8 cellular contexts compared by ENCODE assay signal in the genomic region with DNA sequence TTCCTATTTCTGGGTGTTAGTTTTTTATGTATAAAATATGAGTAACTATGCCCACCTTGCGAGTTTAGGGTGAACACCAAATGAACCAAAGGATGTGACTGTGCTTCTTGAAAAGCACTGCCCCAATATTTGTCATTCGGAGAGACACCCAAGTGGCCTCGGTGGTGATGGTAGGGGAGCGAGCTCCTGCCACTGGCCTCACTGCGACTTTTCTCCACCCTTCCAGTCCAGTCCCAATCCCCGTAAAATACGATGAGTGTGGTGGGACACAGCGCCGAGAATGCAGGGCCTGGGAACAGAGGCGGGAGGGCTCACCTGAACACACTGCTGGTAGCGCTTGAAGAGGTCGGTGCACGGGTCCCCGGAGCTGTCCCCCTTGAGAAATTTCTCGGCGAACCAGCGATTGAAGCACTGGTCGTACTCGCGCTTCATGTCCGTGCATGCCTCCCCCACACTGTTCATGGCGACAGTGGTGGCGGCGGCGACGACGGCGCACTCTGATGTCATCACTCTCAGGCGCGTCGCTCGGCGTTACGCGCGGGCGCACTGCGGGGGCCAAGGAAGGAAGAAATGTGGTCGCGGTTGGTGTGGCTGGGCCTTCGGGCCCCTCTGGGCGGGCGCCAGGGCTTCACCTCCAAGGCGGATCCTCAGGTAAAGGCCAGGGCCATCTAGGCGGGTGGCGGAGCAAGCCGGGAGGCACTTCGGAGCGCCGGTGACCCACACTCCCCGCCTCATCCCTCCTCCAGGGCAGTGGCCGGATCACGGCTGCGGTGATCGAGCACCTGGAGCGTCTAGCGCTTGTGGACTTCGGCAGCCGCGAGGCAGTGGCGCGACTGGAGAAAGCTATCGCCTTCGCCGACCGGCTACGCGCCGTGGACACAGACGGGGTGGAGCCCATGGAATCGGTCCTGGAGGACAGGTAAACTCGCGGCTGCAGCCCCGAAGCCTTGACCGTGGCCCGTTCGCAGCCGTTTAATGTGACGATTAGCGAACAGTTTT. TPM values are rescaled to one million over a fixed set of nuclear protein-coding genes. Genes with fewer than 3 reads are reported as not detected.
DNase-seq lines count a peak whose midpoint lies in the region; ATAC-seq, FAIRE-seq and TF ChIP-seq lines count a peak whose summit lies in the region.

A gene with protein sequence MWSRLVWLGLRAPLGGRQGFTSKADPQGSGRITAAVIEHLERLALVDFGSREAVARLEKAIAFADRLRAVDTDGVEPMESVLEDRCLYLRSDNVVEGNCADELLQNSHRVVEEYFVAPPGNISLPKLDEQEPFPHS (plus strand): TSS at position 534 of the 999 bp plus-strand sequence. CDS start 37 bp downstream, at position 571.
TSS of gene TRIAP1 (minus strand) at position 474 of the 999 bp plus-strand sequence. CDS start at position 462, 12 bp downstream.

- peak within 1 kb of the TSS; percentile 97 for H3K9ac ChIP-seq in astrocyte (ENCODE audit: low read length)

- FAIRE-seq in astrocyte (lab: Jason Lieb, UNC): no peak

- H4K20me1 ChIP-seq in astrocyte (ENCODE audit: insufficient read depth, low read length): peaks cover 30% of the 10 kb centered on the region

- H2AFZ ChIP-seq in astrocyte (ENCODE audit: low read depth, low read length): peak within 1 kb of the TSS; percentile 92

- peaks cover 28% of the 10 kb centered on the region for H3K36me3 ChIP-seq in astrocyte (ENCODE audit: insufficient read depth, low read length)

- H3K27ac ChIP-seq in astrocyte (ENCODE audit: low read depth, low read length): peak within 1 kb of the TSS; percentile 82

- DNase-seq in NCI-H1694 treated with DMSO at 0.1 percent for 48 hours (lab: John Stamatoyannopoulos, UW): peak; percentile 33
- peak; percentile 50 for DNase-seq in T1000 (lab: John Stamatoyannopoulos, UW)
- peak; percentile 53 for DNase-seq in astrocyte (ENCODE audit: low read depth)
- DNase-seq in hippocampal formation (lab: John Stamatoyannopoulos, UW): peak; percentile 58 to 78
- DNase-seq in retinal pigment epithelial cell (ENCODE audit: low read depth): no peak
- no peak for DNase-seq in cortex of kidney (lab: John Stamatoyannopoulos, UW)

- no peaks in the 10 kb centered on the region for H3K9me3 Mint-ChIP-seq in astrocyte (ENCODE audit: unreplicated experiment)

- no peaks in the 10 kb centered on the region for H3K9me3 ChIP-seq in astrocyte (ENCODE audit: insufficient read depth, low read depth, low read length)

- no peaks in the 10 kb centered on the region for H3K27me3 Mint-ChIP-seq in astrocyte (ENCODE audit: low read depth, unreplicated experiment)

- peak within 1 kb of the TSS; percentile 100 for H3K4me3 Mint-ChIP-seq in astrocyte (ENCODE audit: unreplicated experiment)

- peaks cover 14% of the 10 kb centered on the region for H3K4me1 Mint-ChIP-seq in astrocyte (ENCODE audit: low read depth, unreplicated experiment)

- H3K36me3 Mint-ChIP-seq in astrocyte (ENCODE audit: low read depth, unreplicated experiment): peaks cover 9% of the 10 kb centered on the region

- ATAC-seq in GM18511 (IDR thresholded peaks at IDR 0.05; ENCODE audit: unreplicated experiment) (peak; percentile 91), HG02938 (IDR thresholded peaks at IDR 0.05; ENCODE audit: unreplicated experiment) (peak; percentile 88)

- peak within 1 kb of the TSS; percentile 97 for H3K4me2 ChIP-seq in astrocyte (ENCODE audit: low read length)

- no peak for TF ChIP-seq CTCF in astrocyte (IDR thresholded peaks at IDR 0.05; ENCODE audit: insufficient read depth, low read depth, low read length)
- TF ChIP-seq CTCF in retinal pigment epithelial cell (conservative IDR thresholded peaks at IDR 0.05; ENCODE audit: low read depth, low read length): no peak

- peaks cover 82% of the 10 kb centered on the region for H3K79me2 ChIP-seq in astrocyte (ENCODE audit: insufficient read depth, low read length)

- peak within 1 kb of the TSS; percentile 97 for H3K27ac Mint-ChIP-seq in astrocyte (ENCODE audit: unreplicated experiment)

- no peaks in the 10 kb centered on the region for H3K27me3 ChIP-seq in astrocyte (ENCODE audit: insufficient read depth, low read length)

- H3K4me1 ChIP-seq in astrocyte (ENCODE audit: insufficient read depth, low read length): peaks cover 12% of the 10 kb centered on the region

- H3K4me3 ChIP-seq in astrocyte (ENCODE audit: insufficient read depth, low read depth, low read length) (peak within 1 kb of the TSS; percentile 99), retinal pigment epithelial cell (ENCODE audit: low read length) (peak within 1 kb of the TSS; percentile 97)

RNA-seq across cellular contexts. Expression of the first gene that starts in this region (rescaled TPM):
- 17.8 and 28.8 TPM in 2 replicates for total RNA-seq in astrocyte

RNA-seq across cellular contexts. Expression of gene TRIAP1, which starts in this region (rescaled TPM):
- 43.6 and 54.0 TPM in 2 replicates for total RNA-seq in astrocyte

Comparison
In these comparisons a context has a peak if more than half of its experiments do, and no peak if none do; other contexts are left out.
1. DNase-seq: peak in NCI-H1694 treated with DMSO at 0.1 percent for 48 hours (single experiment), T1000 (single experiment), astrocyte (single experiment) and hippocampal formation (2 of 2); none in retinal pigment epithelial cell (single experiment) and cortex of kidney (single experiment).